Comparison of ENCODE assay signal across 29 cellular contexts in genomic region chr20:24668791-24669190, GRCh38.
"Had no signal": no experiment of that assay in that cellular context is flagged by ENCODE, and none has a peak within 500 bp of the region (broad histone marks: within the 10 kb centered on the region; RNA-seq: fewer than 3 reads in every experiment).

No MANE protein-coding gene starts in this region.

- H3K4me3 Mint-ChIP-seq: activated B cell treated with CpG ODN at 0.5 μM for 24 hours; activated CD4-positive, alpha-beta T cell treated with anti-CD3 and anti-CD28 coated beads, Interleukin-2, amount 10 ng/mL, durations not matched to agents 24 days and 14 days; activated CD8-positive, alpha-beta memory T cell treated with anti-CD3 and anti-CD28 coated beads, Interleukin-2, amount 10 ng/mL, durations not matched to agents 7 days and 5 days; activated naive CD4-positive, alpha-beta T cell treated with anti-CD3 and anti-CD28 coated beads for 36 hours; activated naive CD8-positive, alpha-beta T cell; activated T-cell treated with anti-CD3 and anti-CD28 coated beads, Interleukin-2, amount 50 U/mL, for 24 hours; activated T-helper 1 cell treated with anti-CD3 and anti-CD28 coated beads, Interleukin-12 subunit alpha, Interleukin-12 subunit beta, Interleukin-2, Interleukin-4 antibody, amounts not matched to agents 30 ng/mL and 10 ng/mL and 1 ng/mL, durations not matched to agents 14 hours and 24 hours and 36 hours; brain; T-helper 1 cell treated with Interleukin-12 subunit alpha and Interleukin-12 subunit beta and Interleukin-4 antibody, amounts not matched to agents 30 μg/mL and 1 μg/mL, for 36 hours had no signal

- H3K36me3 Mint-ChIP-seq: activated CD8-positive, alpha-beta memory T cell treated with anti-CD3 and anti-CD28 coated beads, Interleukin-2, amount 10 ng/mL, durations not matched to agents 7 days and 5 days; activated naive CD8-positive, alpha-beta T cell; brain had no signal

- ATAC-seq: activated CD8-positive, alpha-beta memory T cell treated with anti-CD3 and anti-CD28 coated beads, Interleukin-2, amount 10 ng/mL, durations not matched to agents 7 days and 5 days; K562; SK-N-SH treated with all-trans-retinoic acid at 6 μM for 48 hours had no signal

- H3K27ac Mint-ChIP-seq: activated B cell treated with CpG ODN at 0.5 μM for 24 hours; activated CD4-positive, alpha-beta T cell treated with anti-CD3 and anti-CD28 coated beads, Interleukin-2, amount 10 ng/mL, durations not matched to agents 24 days and 14 days; activated CD8-positive, alpha-beta memory T cell treated with anti-CD3 and anti-CD28 coated beads, Interleukin-2, amount 10 ng/mL, durations not matched to agents 7 days and 5 days; activated naive CD4-positive, alpha-beta T cell treated with anti-CD3 and anti-CD28 coated beads for 36 hours; activated naive CD8-positive, alpha-beta T cell; activated T-cell treated with anti-CD3 and anti-CD28 coated beads, Interleukin-2, amount 50 U/mL, for 24 hours; activated T-helper 1 cell treated with anti-CD3 and anti-CD28 coated beads, Interleukin-12 subunit alpha, Interleukin-12 subunit beta, Interleukin-2, Interleukin-4 antibody, amounts not matched to agents 30 ng/mL and 10 ng/mL and 1 ng/mL, durations not matched to agents 14 hours and 24 hours and 36 hours; brain; T-helper 1 cell treated with Interleukin-12 subunit alpha and Interleukin-12 subunit beta and Interleukin-4 antibody, amounts not matched to agents 30 μg/mL and 1 μg/mL, for 36 hours had no signal

- H3K4me3 ChIP-seq: K562, Peyer's patch, SJSA1 had no signal

- DNase-seq: activated B cell treated with CpG ODN at 0.5 μM for 24 hours; activated CD4-positive, alpha-beta T cell treated with anti-CD3 and anti-CD28 coated beads for 1 hour; activated CD4-positive, alpha-beta T cell treated with anti-CD3 and anti-CD28 coated beads, Interleukin-2, amount 10 ng/mL, durations not matched to agents 24 days and 14 days; activated CD4-positive, alpha-beta T cell treated with anti-CD3 and anti-CD28 coated beads, Interleukin-2, amount 50 U/mL, for 48 hours; activated CD8-positive, alpha-beta memory T cell treated with anti-CD3 and anti-CD28 coated beads, Interleukin-2, amount 10 ng/mL, durations not matched to agents 7 days and 5 days; activated gamma-delta T cell; activated naive CD4-positive, alpha-beta T cell treated with anti-CD3 and anti-CD28 coated beads for 36 hours; activated T-cell treated with anti-CD3 and anti-CD28 coated beads, Interleukin-2, amount 50 U/mL, for 24 hours; amygdala; Karpas-422; MM.1S; NCI-H1105; NCI-H1436; NCI-H1694 treated with DMSO at 0.1 percent for 48 hours; NCI-H2029 treated with DMSO at 0.1 percent for 48 hours; NCI-H510A treated with DMSO at 0.1 percent for 48 hours; NCI-H69; NK-92 treated with Interleukin-12 subunit alpha and Interleukin-12 subunit beta, amount 100 ng/mL, for 24 hours; OCI-M1; SHP77 had no signal

- H3K36me3 ChIP-seq: Peyer's patch, SJSA1 had no signal

- H3K9me3 Mint-ChIP-seq: activated B cell treated with CpG ODN at 0.5 μM for 24 hours; activated CD4-positive, alpha-beta T cell treated with anti-CD3 and anti-CD28 coated beads, Interleukin-2, amount 10 ng/mL, durations not matched to agents 24 days and 14 days; activated naive CD4-positive, alpha-beta T cell treated with anti-CD3 and anti-CD28 coated beads for 36 hours; activated T-cell treated with anti-CD3 and anti-CD28 coated beads, Interleukin-2, amount 50 U/mL, for 24 hours; activated T-helper 1 cell treated with anti-CD3 and anti-CD28 coated beads, Interleukin-12 subunit alpha, Interleukin-12 subunit beta, Interleukin-2, Interleukin-4 antibody, amounts not matched to agents 30 ng/mL and 10 ng/mL and 1 ng/mL, durations not matched to agents 14 hours and 24 hours and 36 hours; T-helper 1 cell treated with Interleukin-12 subunit alpha and Interleukin-12 subunit beta and Interleukin-4 antibody, amounts not matched to agents 30 μg/mL and 1 μg/mL, for 36 hours had no signal

- H3K4me1 Mint-ChIP-seq: activated B cell treated with CpG ODN at 0.5 μM for 24 hours; activated CD4-positive, alpha-beta T cell treated with anti-CD3 and anti-CD28 coated beads, Interleukin-2, amount 10 ng/mL, durations not matched to agents 24 days and 14 days; activated CD8-positive, alpha-beta memory T cell treated with anti-CD3 and anti-CD28 coated beads, Interleukin-2, amount 10 ng/mL, durations not matched to agents 7 days and 5 days had no signal

- H3K9me3 ChIP-seq: Peyer's patch, SJSA1 had no signal

- H3K4me1 ChIP-seq: Peyer's patch had no signal

- H3K27me3 ChIP-seq: Peyer's patch, SJSA1 had no signal

- H3K27me3 Mint-ChIP-seq: activated B cell treated with CpG ODN at 0.5 μM for 24 hours; activated CD4-positive, alpha-beta T cell treated with anti-CD3 and anti-CD28 coated beads, Interleukin-2, amount 10 ng/mL, durations not matched to agents 24 days and 14 days; activated CD8-positive, alpha-beta memory T cell treated with anti-CD3 and anti-CD28 coated beads, Interleukin-2, amount 10 ng/mL, durations not matched to agents 7 days and 5 days; activated naive CD8-positive, alpha-beta T cell; activated T-cell treated with anti-CD3 and anti-CD28 coated beads, Interleukin-2, amount 50 U/mL, for 24 hours had no signal

- H3K27ac ChIP-seq: Peyer's patch, RWPE1, SJSA1 had no signal
